ENCODE assay signal across 1 cellular context in genomic region chr9:133137451-133138231, GRCh38.
TF ChIP-seq lines count a peak whose summit lies in the region.

No MANE protein-coding gene starts in this region.

TF ChIP-seq in HepG2, 621 proteins besides CTCF, POLR2A, EP300 and RAD21 (continued from another document):
- TF ChIP-seq ZNF879 (CRISPR knock-in tag; IDR thresholded peaks at IDR 0.05): no peak
- TF ChIP-seq ZNF572 (CRISPR knock-in tag; IDR thresholded peaks at IDR 0.05): no peak
- no peak for TF ChIP-seq LRRFIP1 (CRISPR knock-in tag; conservative IDR thresholded peaks at IDR 0.05)
- no peak for TF ChIP-seq ZNF839 (CRISPR knock-in tag; IDR thresholded peaks at IDR 0.05; ENCODE audit: borderline replicate concordance)
- no peak for TF ChIP-seq MTERF4 (CRISPR knock-in tag; IDR thresholded peaks at IDR 0.05)
- TF ChIP-seq IKZF5 (CRISPR knock-in tag; IDR thresholded peaks at IDR 0.05): no peak
- TF ChIP-seq ZNF280D (CRISPR knock-in tag; IDR thresholded peaks at IDR 0.05): no peak
- no peak for TF ChIP-seq TRIM24 (CRISPR knock-in tag; IDR thresholded peaks at IDR 0.05)
- no peak for TF ChIP-seq HDAC6 (IDR thresholded peaks at IDR 0.05; ENCODE audit: low read depth, low read length)
- no peak for TF ChIP-seq STAG1 (CRISPR knock-in tag; IDR thresholded peaks at IDR 0.05)
- no peak for TF ChIP-seq SIN3A (IDR thresholded peaks at IDR 0.05; ENCODE audit: borderline replicate concordance, low read depth, low read length)
- TF ChIP-seq MAF1 (CRISPR knock-in tag; IDR thresholded peaks at IDR 0.05; ENCODE audit: borderline replicate concordance): no peak
- no peak for TF ChIP-seq DNMT1 (CRISPR knock-in tag; IDR thresholded peaks at IDR 0.05)
- TF ChIP-seq ELF1 (CRISPR knock-in tag; IDR thresholded peaks at IDR 0.05): no peak
- no peak for TF ChIP-seq STAT5B (CRISPR knock-in tag; IDR thresholded peaks at IDR 0.05)
- no peak for TF ChIP-seq KLF9 (CRISPR knock-in tag; IDR thresholded peaks at IDR 0.05; ENCODE audit: low read depth)
- TF ChIP-seq ZNF446 (CRISPR knock-in tag; IDR thresholded peaks at IDR 0.05): no peak
- no peak for TF ChIP-seq NR2F6 (IDR thresholded peaks at IDR 0.05)
- no peak for TF ChIP-seq NR2F6 (CRISPR knock-in tag; IDR thresholded peaks at IDR 0.05)
